In genomic region chr6:127921982-127922381, GRCh38 we compare ENCODE assay signal across 18 cellular contexts. TPM values are rescaled to one million over a fixed set of nuclear protein-coding genes. Genes with fewer than 3 reads are reported as not detected.
DNase-seq lines count a peak whose midpoint lies in the region; ATAC-seq and TF ChIP-seq lines count a peak whose summit lies in the region.
"Had no signal": no experiment of that assay in that cellular context is flagged by ENCODE, and none has a peak within 500 bp of the region (broad histone marks: within the 10 kb centered on the region; RNA-seq: fewer than 3 reads in every experiment).

No MANE protein-coding gene starts in this region.

- POLR2A ChIA-PET in activated CD4-positive, alpha-beta T cell treated with anti-CD3 and anti-CD28 coated beads for 36 hours (lab: Charles Lee), result no interaction called here

- no peak for ATAC-seq in activated CD4-positive, alpha-beta T cell treated with anti-CD3 and anti-CD28 coated beads for 36 hours
- ATAC-seq in stimulated activated naive CD8-positive, alpha-beta T cell treated with anti-CD3 and anti-CD28 coated beads, Interleukin-15, Interleukin-2, amounts not matched to agents 100 U/mL and 50 U/mL, for 24 hours, result no peak
- ATAC-seq in left lobe of liver (no peak), HG03354 (IDR thresholded peaks at IDR 0.05; ENCODE audit: poor library complexity, severe bottlenecking, unreplicated experiment) (no peak)

- TF ChIP-seq CTCF in hepatocyte (IDR thresholded peaks at IDR 0.05; ENCODE audit: poor library complexity), result no peak

- H3K4me2 ChIP-seq in hepatocyte, result no peak overlapping the region
- H3K4me2 ChIP-seq: BLaER1 had no signal

- H3K79me2 ChIP-seq in hepatocyte, result no peaks in the 10 kb centered on the region

- H3K9me3 Mint-ChIP-seq in activated CD4-positive, alpha-beta T cell treated with anti-CD3 and anti-CD28 coated beads for 36 hours (ENCODE audit: low read depth), result peaks cover 10% of the 10 kb centered on the region
- peaks cover 10% of the 10 kb centered on the region for H3K9me3 Mint-ChIP-seq in stimulated activated naive CD8-positive, alpha-beta T cell treated with anti-CD3 and anti-CD28 coated beads, Interleukin-15, Interleukin-2, amounts not matched to agents 100 ng/mL and 50 ng/mL, for 24 hours
- peaks cover 17% of the 10 kb centered on the region for H3K9me3 Mint-ChIP-seq in activated naive CD8-positive, alpha-beta T cell treated with anti-CD3 and anti-CD28 coated beads for 36 hours

- WGBS in hepatocyte (ENCODE audit: low lambda C conversion rate, missing lambda C conversion rate), result 95% methylated on average over 6 of the region's 6 CpGs

- no peaks in the 10 kb centered on the region for H3K9me3 ChIP-seq in hepatocyte (ENCODE audit: low read depth)
- H3K9me3 ChIP-seq: Caco-2 had no signal

- H3K4me1 Mint-ChIP-seq in activated CD4-positive, alpha-beta T cell treated with anti-CD3 and anti-CD28 coated beads for 36 hours, result peaks cover 82% of the 10 kb centered on the region
- H3K4me1 Mint-ChIP-seq in stimulated activated naive CD8-positive, alpha-beta T cell treated with anti-CD3 and anti-CD28 coated beads, Interleukin-15, Interleukin-2, amounts not matched to agents 100 ng/mL and 50 ng/mL, for 24 hours (ENCODE audit: low read depth), result peaks cover 87% of the 10 kb centered on the region
- H3K4me1 Mint-ChIP-seq in activated naive CD8-positive, alpha-beta T cell treated with anti-CD3 and anti-CD28 coated beads for 36 hours, result peaks cover 73% of the 10 kb centered on the region

- peak overlapping the region; percentile 17 for H3K4me3 Mint-ChIP-seq in activated CD4-positive, alpha-beta T cell treated with anti-CD3 and anti-CD28 coated beads for 36 hours
- peak overlapping the region; percentile 56 for H3K4me3 Mint-ChIP-seq in stimulated activated naive CD8-positive, alpha-beta T cell treated with anti-CD3 and anti-CD28 coated beads, Interleukin-15, Interleukin-2, amounts not matched to agents 100 ng/mL and 50 ng/mL, for 24 hours
- H3K4me3 Mint-ChIP-seq in activated naive CD8-positive, alpha-beta T cell treated with anti-CD3 and anti-CD28 coated beads for 36 hours, result peak overlapping the region; percentile 42

- CTCF ChIA-PET in activated CD4-positive, alpha-beta T cell treated with anti-CD3 and anti-CD28 coated beads for 36 hours (lab: Charles Lee), result interaction anchor here (0.7 to 1.0 kb wide), 3 partner anchors 48 to 85 kb away, joined by 3 read pairs; no protein-coding TSS in a partner anchor

- peaks cover 7% of the 10 kb centered on the region for H3K36me3 Mint-ChIP-seq in activated CD4-positive, alpha-beta T cell treated with anti-CD3 and anti-CD28 coated beads for 36 hours (ENCODE audit: low read depth)
- peaks cover 3% of the 10 kb centered on the region for H3K36me3 Mint-ChIP-seq in stimulated activated naive CD8-positive, alpha-beta T cell treated with anti-CD3 and anti-CD28 coated beads, Interleukin-15, Interleukin-2, amounts not matched to agents 100 ng/mL and 50 ng/mL, for 24 hours (ENCODE audit: low read depth)
- peaks cover 25% of the 10 kb centered on the region for H3K36me3 Mint-ChIP-seq in activated naive CD8-positive, alpha-beta T cell treated with anti-CD3 and anti-CD28 coated beads for 36 hours

- H3K36me3 ChIP-seq in hepatocyte (replicated peaks; ENCODE audit: insufficient read depth, low read depth), result no peaks in the 10 kb centered on the region
- H3K36me3 ChIP-seq: BLaER1, Peyer's patch had no signal

- no peak overlapping the region for H2AFZ ChIP-seq in hepatocyte

- H3K27ac ChIP-seq in hepatocyte, result no peak overlapping the region
- H3K27ac ChIP-seq: BLaER1, Peyer's patch had no signal

- intact Hi-C loops in activated CD4-positive, alpha-beta T cell treated with anti-CD3 and anti-CD28 coated beads for 36 hours (cut with DNase I, micrococcal nuclease), result no loop called here

- DNase-seq in activated CD4-positive, alpha-beta T cell treated with anti-CD3 and anti-CD28 coated beads for 36 hours, result peak; percentile 19
- DNase-seq in activated CD4-positive, alpha-beta T cell treated with anti-CD3 and anti-CD28 coated beads, Interleukin-2, amount 50 U/mL, for 1 hour, result no peak
- DNase-seq in stimulated activated naive CD8-positive, alpha-beta T cell treated with anti-CD3 and anti-CD28 coated beads, Interleukin-15, Interleukin-2, amounts not matched to agents 100 U/mL and 50 U/mL, for 24 hours, result no peak
- DNase-seq in activated naive CD8-positive, alpha-beta T cell treated with anti-CD3 and anti-CD28 coated beads for 36 hours, result no peak
- DNase-seq in left lobe of liver (ENCODE audit: low spot score) (no peak), hepatocyte (ENCODE audit: low spot score) (no peak)
- DNase-seq: 8988T, Caco-2, HCEC 1CT, MV-4-11, NCI-H1417 treated with DMSO at 0.1 percent for 48 hours, NCI-H2029, NCI-H510A, Peyer's patch had no signal

- no peaks in the 10 kb centered on the region for H4K20me1 ChIP-seq in hepatocyte (ENCODE audit: insufficient read depth, poor library complexity, severe bottlenecking)
- H4K20me1 ChIP-seq: BLaER1 had no signal

- no peaks in the 10 kb centered on the region for H3K4me1 ChIP-seq in hepatocyte (ENCODE audit: insufficient read depth)
- H3K4me1 ChIP-seq: Caco-2, Peyer's patch had no signal

- no peaks in the 10 kb centered on the region for H3K9me2 ChIP-seq in hepatocyte (replicated peaks; ENCODE audit: insufficient read depth)

- no peak overlapping the region for H3K4me3 ChIP-seq in hepatocyte
- H3K4me3 ChIP-seq: BLaER1, Peyer's patch had no signal

- H3K27me3 ChIP-seq in hepatocyte, result no peaks in the 10 kb centered on the region
- H3K27me3 ChIP-seq: BLaER1, Peyer's patch had no signal

- H3K27me3 Mint-ChIP-seq in activated CD4-positive, alpha-beta T cell treated with anti-CD3 and anti-CD28 coated beads for 36 hours, result no peaks in the 10 kb centered on the region
- no peaks in the 10 kb centered on the region for H3K27me3 Mint-ChIP-seq in stimulated activated naive CD8-positive, alpha-beta T cell treated with anti-CD3 and anti-CD28 coated beads, Interleukin-15, Interleukin-2, amounts not matched to agents 100 ng/mL and 50 ng/mL, for 24 hours
- H3K27me3 Mint-ChIP-seq in activated naive CD8-positive, alpha-beta T cell treated with anti-CD3 and anti-CD28 coated beads for 36 hours, result no peaks in the 10 kb centered on the region

- peak overlapping the region; percentile 35 for H3K27ac Mint-ChIP-seq in activated CD4-positive, alpha-beta T cell treated with anti-CD3 and anti-CD28 coated beads for 36 hours
- peak overlapping the region; percentile 63 for H3K27ac Mint-ChIP-seq in stimulated activated naive CD8-positive, alpha-beta T cell treated with anti-CD3 and anti-CD28 coated beads, Interleukin-15, Interleukin-2, amounts not matched to agents 100 ng/mL and 50 ng/mL, for 24 hours
- peak overlapping the region; percentile 76 for H3K27ac Mint-ChIP-seq in activated naive CD8-positive, alpha-beta T cell treated with anti-CD3 and anti-CD28 coated beads for 36 hours

RNA-seq across cellular contexts. Expression of gene THEMIS, which starts 21.1 kb away (rescaled TPM):
- total RNA-seq in activated CD4-positive, alpha-beta T cell treated with anti-CD3 and anti-CD28 coated beads for 36 hours, result 10 to 100 TPM; 22.9 to 24.5 TPM
- 10 to 100 TPM; 48.3 to 49.7 TPM for total RNA-seq in activated naive CD8-positive, alpha-beta T cell treated with anti-CD3 and anti-CD28 coated beads for 36 hours
- total RNA-seq in left lobe of liver (0.13 TPM), hepatocyte (not detected in 2 replicates)
- not detected in 2 replicates for polyA plus RNA-seq in hepatocyte
- total RNA-seq: Caco-2, LHCN-M2 had no signal

Comparison
In these comparisons a context has a peak if more than half of its experiments do, and no peak if none do; other contexts are left out.
1. RNA of gene THEMIS, which starts 21.1 kb away (total RNA-seq): 48.3 to 49.7 TPM in activated naive CD8-positive, alpha-beta T cell treated with anti-CD3 and anti-CD28 coated beads for 36 hours and 22.9 to 24.5 TPM in activated CD4-positive, alpha-beta T cell treated with anti-CD3 and anti-CD28 coated beads for 36 hours; 0.13 TPM in left lobe of liver (single experiment) and not detected in hepatocyte; every median in the first group is over 10 times any median in the second.
2. Peak in every context shown above with its lines, with median percentiles within 50 percentile points of each other: H3K27ac Mint-ChIP-seq and H3K4me3 Mint-ChIP-seq.